In genomic region chr20:10864076-10864672, GRCh38 we compare ENCODE assay signal across 8 cellular contexts.
DNase-seq lines count a peak whose midpoint lies in the region; ATAC-seq and TF ChIP-seq lines count a peak whose summit lies in the region.

No MANE protein-coding gene starts in this region.

- H3K27ac ChIP-seq in mammary epithelial cell (ENCODE audit: insufficient read depth, low read depth, low read length) = no peak overlapping the region

- H3K9me3 ChIP-seq in mammary epithelial cell (replicated peaks; ENCODE audit: insufficient read depth, low read length) = no peaks in the 10 kb centered on the region

- 53% methylated on average over 8 of the region's 8 CpGs for WGBS in mammary epithelial cell (ENCODE audit: low coverage, missing lambda C conversion rate)

- CTCF ChIA-PET in mammary epithelial cell (lab: Charles Lee; ENCODE audit: low non-redundant PET) = interaction anchor here (0.6 kb wide), 1 partner anchor 130 kb away, joined by 3 read pairs; no protein-coding TSS in a partner anchor

- no peaks in the 10 kb centered on the region for H3K36me3 ChIP-seq in mammary epithelial cell (ENCODE audit: insufficient read depth, low read length)

- peak overlapping the region; percentile 40 for H3K4me2 ChIP-seq in mammary epithelial cell (ENCODE audit: insufficient read depth, low read depth, low read length)

- no TSS peak for BruUV-seq in mammary epithelial cell (replicated peaks; lab: Mats Ljungman, UMichigan)

- intact Hi-C loops in Right ventricle myocardium inferior (cut with DNase I) (loop anchor here (5.0 to 10.0 kb wide), 3 partner anchors 101 to 192 kb away; partner anchors contain the start of gene JAG1), cardiac septum (cut with DNase I) (loop anchor here (10.0 kb wide), 1 partner anchor 401 kb away; no protein-coding TSS in a partner anchor), mammary epithelial cell (cut with micrococcal nuclease) (loop anchor here (1.0 kb wide), 1 partner anchor 190 kb away; no protein-coding TSS in a partner anchor)

- dilution Hi-C loops in mammary epithelial cell (cut with HindIII; ENCODE audit: low sequenced_read_pairs) = no loop called here

- DNase-seq in Right ventricle myocardium inferior (ENCODE audit: missing footprints) = no peak
- no peak for DNase-seq in cardiac septum (ENCODE audit: low spot score)
- DNase-seq in mammary epithelial cell = peak; percentile 18
- peak; percentile 9 for DNase-seq in medulla oblongata (ENCODE audit: extremely low spot score)
- DNase-seq in middle frontal gyrus (ENCODE audit: extremely low spot score, low spot score) = no peak
- DNase-seq in CD1c-positive myeloid dendritic cell (ENCODE audit: extremely low spot score) = no peak

- no peaks in the 10 kb centered on the region for H3K27me3 ChIP-seq in mammary epithelial cell (ENCODE audit: insufficient read depth, low read length)

- H3K79me2 ChIP-seq in mammary epithelial cell (ENCODE audit: insufficient read depth, low read length) = no peaks in the 10 kb centered on the region

- no peak overlapping the region for H3K9ac ChIP-seq in mammary epithelial cell (ENCODE audit: insufficient read depth, low read length)

- in situ Hi-C loops in mammary epithelial cell (cut with MboI; ENCODE audit: low sequenced_read_pairs in 2 of 2) = no loop called here

- H3K4me3 ChIP-seq in mammary epithelial cell (replicated peaks in 1 of 3; ENCODE audit: insufficient read depth in 1 of 3, low read depth in 2 of 3, low read length in 3 of 3) = no peak overlapping the region

- ATAC-seq in Right ventricle myocardium inferior (peak; percentile 92), GM19035 (IDR thresholded peaks at IDR 0.05; ENCODE audit: unreplicated experiment) (no peak), HG03442 (IDR thresholded peaks at IDR 0.05; ENCODE audit: unreplicated experiment) (no peak)

- H2AFZ ChIP-seq in mammary epithelial cell (ENCODE audit: low read depth, low read length) = peak overlapping the region; percentile 81

- no peaks in the 10 kb centered on the region for H4K20me1 ChIP-seq in mammary epithelial cell (ENCODE audit: insufficient read depth, low read length)

- no peak for TF ChIP-seq CTCF in mammary epithelial cell (conservative IDR thresholded peaks at IDR 0.05 in 1 of 2, IDR thresholded peaks at IDR 0.05 in 1 of 2; ENCODE audit: extremely low read depth in 1 of 2, insufficient read depth in 1 of 2, low read depth in 1 of 2, low read length in 2 of 2)

- peaks cover 17% of the 10 kb centered on the region for H3K4me1 ChIP-seq in mammary epithelial cell (ENCODE audit: insufficient read depth, low read length)

Comparison
In these comparisons a context has a peak if more than half of its experiments do, and no peak if none do; other contexts are left out.
1. DNase-seq: peak in mammary epithelial cell (single experiment) and medulla oblongata (single experiment); none in Right ventricle myocardium inferior (single experiment), cardiac septum (single experiment), middle frontal gyrus (single experiment) and CD1c-positive myeloid dendritic cell (single experiment).